Comparison of ENCODE assay signal across 1 cellular context in the genomic region with DNA sequence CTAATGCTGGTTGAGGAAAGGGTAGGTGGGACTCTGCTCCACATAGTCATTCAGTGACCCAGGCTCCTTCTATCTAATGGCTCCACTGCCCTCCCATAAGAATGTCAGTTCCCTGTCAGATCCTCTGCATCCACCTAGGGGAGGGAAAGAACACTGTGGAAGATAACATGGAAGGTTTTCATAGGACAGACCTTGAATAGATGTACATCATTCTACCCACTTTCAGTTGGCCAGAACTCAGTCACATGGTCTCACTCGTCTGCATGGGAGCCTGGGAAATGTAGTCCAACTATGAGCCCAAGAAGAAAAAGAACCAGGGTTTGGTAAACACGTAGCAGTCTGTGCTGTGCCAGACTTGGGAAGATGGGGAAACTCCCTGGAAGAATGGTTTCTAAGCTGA.
TF ChIP-seq lines count a peak whose summit lies in the region.

No MANE protein-coding gene starts in this region.

TF ChIP-seq in HepG2, 621 proteins besides CTCF, POLR2A, EP300 and RAD21 (continued from another document):
- TF ChIP-seq USF2 (IDR thresholded peaks at IDR 0.05; ENCODE audit: low read depth, low read length) (no peak), USF2 (CRISPR knock-in tag; IDR thresholded peaks at IDR 0.05; ENCODE audit: borderline replicate concordance) (peak; percentile 74; the same call in 1 of the 2 replicates), ATAD3A (CRISPR knock-in tag; IDR thresholded peaks at IDR 0.05) (no peak), NKX3-1 (CRISPR knock-in tag; IDR thresholded peaks at IDR 0.05) (no peak), HMGXB4 (CRISPR knock-in tag; IDR thresholded peaks at IDR 0.05; ENCODE audit: borderline replicate concordance in 1 of 2, low read depth in 1 of 2) (no peak), HDAC6 (IDR thresholded peaks at IDR 0.05; ENCODE audit: low read depth, low read length) (no peak), THAP11 (CRISPR knock-in tag; IDR thresholded peaks at IDR 0.05) (peak; percentile 96), IKZF1 (IDR thresholded peaks at IDR 0.05) (no peak), ZNF878 (CRISPR knock-in tag; IDR thresholded peaks at IDR 0.05) (no peak), NFYB (CRISPR knock-in tag; IDR thresholded peaks at IDR 0.05) (peak; percentile 55; the same call in 1 of the 2 replicates), MXD3 (CRISPR knock-in tag; IDR thresholded peaks at IDR 0.05) (no peak), DMAP1 (CRISPR knock-in tag; IDR thresholded peaks at IDR 0.05) (no peak)
- TF ChIP-seq, protein P1, sequence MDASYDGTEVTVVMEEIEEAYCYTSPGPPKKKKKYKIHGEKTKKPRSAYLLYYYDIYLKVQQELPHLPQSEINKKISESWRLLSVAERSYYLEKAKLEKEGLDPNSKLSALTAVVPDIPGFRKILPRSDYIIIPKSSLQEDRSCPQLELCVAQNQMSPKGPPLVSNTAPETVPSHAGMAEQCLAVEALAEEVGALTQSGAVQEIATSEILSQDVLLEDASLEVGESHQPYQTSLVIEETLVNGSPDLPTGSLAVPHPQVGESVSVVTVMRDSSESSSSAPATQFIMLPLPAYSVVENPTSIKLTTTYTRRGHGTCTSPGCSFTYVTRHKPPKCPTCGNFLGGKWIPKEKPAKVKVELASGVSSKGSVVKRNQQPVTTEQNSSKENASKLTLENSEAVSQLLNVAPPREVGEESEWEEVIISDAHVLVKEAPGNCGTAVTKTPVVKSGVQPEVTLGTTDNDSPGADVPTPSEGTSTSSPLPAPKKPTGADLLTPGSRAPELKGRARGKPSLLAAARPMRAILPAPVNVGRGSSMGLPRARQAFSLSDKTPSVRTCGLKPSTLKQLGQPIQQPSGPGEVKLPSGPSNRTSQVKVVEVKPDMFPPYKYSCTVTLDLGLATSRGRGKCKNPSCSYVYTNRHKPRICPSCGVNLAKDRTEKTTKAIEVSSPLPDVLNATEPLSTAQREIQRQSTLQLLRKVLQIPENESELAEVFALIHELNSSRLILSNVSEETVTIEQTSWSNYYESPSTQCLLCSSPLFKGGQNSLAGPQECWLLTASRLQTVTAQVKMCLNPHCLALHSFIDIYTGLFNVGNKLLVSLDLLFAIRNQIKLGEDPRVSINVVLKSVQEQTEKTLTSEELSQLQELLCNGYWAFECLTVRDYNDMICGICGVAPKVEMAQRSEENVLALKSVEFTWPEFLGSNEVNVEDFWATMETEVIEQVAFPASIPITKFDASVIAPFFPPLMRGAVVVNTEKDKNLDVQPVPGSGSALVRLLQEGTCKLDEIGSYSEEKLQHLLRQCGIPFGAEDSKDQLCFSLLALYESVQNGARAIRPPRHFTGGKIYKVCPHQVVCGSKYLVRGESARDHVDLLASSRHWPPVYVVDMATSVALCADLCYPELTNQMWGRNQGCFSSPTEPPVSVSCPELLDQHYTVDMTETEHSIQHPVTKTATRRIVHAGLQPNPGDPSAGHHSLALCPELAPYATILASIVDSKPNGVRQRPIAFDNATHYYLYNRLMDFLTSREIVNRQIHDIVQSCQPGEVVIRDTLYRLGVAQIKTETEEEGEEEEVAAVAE (CRISPR knock-in tag; IDR thresholded peaks at IDR 0.05; ENCODE audit: borderline replicate concordance) = peak; percentile 86
- TF ChIP-seq, protein P2, sequence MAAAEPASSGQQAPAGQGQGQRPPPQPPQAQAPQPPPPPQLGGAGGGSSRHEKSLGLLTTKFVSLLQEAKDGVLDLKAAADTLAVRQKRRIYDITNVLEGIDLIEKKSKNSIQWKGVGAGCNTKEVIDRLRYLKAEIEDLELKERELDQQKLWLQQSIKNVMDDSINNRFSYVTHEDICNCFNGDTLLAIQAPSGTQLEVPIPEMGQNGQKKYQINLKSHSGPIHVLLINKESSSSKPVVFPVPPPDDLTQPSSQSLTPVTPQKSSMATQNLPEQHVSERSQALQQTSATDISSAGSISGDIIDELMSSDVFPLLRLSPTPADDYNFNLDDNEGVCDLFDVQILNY (CRISPR knock-in tag; conservative IDR thresholded peaks at IDR 0.05) = no peak
